Comparison of ENCODE assay signal across 15 cellular contexts in genomic region chr6:130968486-130968885, GRCh38.
DNase-seq lines count a peak whose midpoint lies in the region; ATAC-seq and TF ChIP-seq lines count a peak whose summit lies in the region.
"Had no signal": no experiment of that assay in that cellular context is flagged by ENCODE, and none has a peak within 500 bp of the region (broad histone marks: within the 10 kb centered on the region; RNA-seq: fewer than 3 reads in every experiment).

No MANE protein-coding gene starts in this region.

- H4K20me1 ChIP-seq in fibroblast of lung (ENCODE audit: control insufficient read depth, extremely low read depth, insufficient read depth, low read length) = no peaks in the 10 kb centered on the region

- WGBS in heart right ventricle, 2 donors = 15 to 24% methylated on average over 4 of the region's 4 CpGs

- ATAC-seq in heart right ventricle (peak in 1 of 8 donors; percentile 22), Right ventricle myocardium inferior (no peak), omental fat pad (ENCODE audit: low FRiP score) (peak; percentile 28), GM21717 (IDR thresholded peaks at IDR 0.05; ENCODE audit: unreplicated experiment) (no peak)
- ATAC-seq: WTC11 had no signal

- no peak for TF ChIP-seq CTCF in heart right ventricle (IDR thresholded peaks at IDR 0.05)
- TF ChIP-seq CTCF in fibroblast of lung (conservative IDR thresholded peaks at IDR 0.05 in 1 of 2, IDR thresholded peaks at IDR 0.05 in 1 of 2; ENCODE audit: low read depth in 1 of 2, low read length in 2 of 2) = no peak
- no peak for TF ChIP-seq CTCF in omental fat pad (IDR thresholded peaks at IDR 0.05)
- no peak for TF ChIP-seq CTCF in uterus (IDR thresholded peaks at IDR 0.05)

- H3K27me3 ChIP-seq in heart right ventricle (no peaks in the 10 kb centered on the region), fibroblast of lung (ENCODE audit: control insufficient read depth, insufficient read depth, low read length) (no peaks in the 10 kb centered on the region), uterus (no peaks in the 10 kb centered on the region)

- H3K4me2 ChIP-seq in fibroblast of lung (ENCODE audit: extremely low read depth, insufficient read depth, low read length) = peak overlapping the region; percentile 79
- H3K4me2 ChIP-seq: PC-9 had no signal

- H3K9me3 ChIP-seq in heart right ventricle = no peaks in the 10 kb centered on the region
- H3K9me3 ChIP-seq in fibroblast of lung (ENCODE audit: control insufficient read depth, insufficient read depth, low read depth, low read length) = no peaks in the 10 kb centered on the region
- no peaks in the 10 kb centered on the region for H3K9me3 ChIP-seq in uterus

- peaks cover 63% of the 10 kb centered on the region for H3K79me2 ChIP-seq in fibroblast of lung (ENCODE audit: control insufficient read depth, insufficient read depth, low read length)

- DNase-seq in heart right ventricle (no peak), Right ventricle myocardium inferior (ENCODE audit: missing footprints) (no peak), fibroblast of lung (ENCODE audit: low read depth in 2 of 2) (peak in 1 of 2 donors; percentile 44), omental fat pad (ENCODE audit: low spot score) (no peak), uterus (no peak), RPMI8226 (no peak), GDM1 (lab: John Stamatoyannopoulos, UW) (no peak)
- DNase-seq: activated CD8-positive, alpha-beta memory T cell treated with anti-CD3 and anti-CD28 coated beads for 24 hours; GF-D8; NCI-H1694; NCI-H524; occipital lobe; PC-9 had no signal

- TF ChIP-seq POLR2A in uterus (IDR thresholded peaks at IDR 0.05) = no peak

- H3K4me3 ChIP-seq in heart right ventricle = peak overlapping the region in 9 of 10 donors; percentile 22 to 61 (median 52)
- H3K4me3 ChIP-seq in fibroblast of lung (replicated peaks in 1 of 4; ENCODE audit: control extremely low read depth in 1 of 4, insufficient read depth in 1 of 4, low read depth in 3 of 4, low read length in 4 of 4) = peak overlapping the region; percentile 60 to 72 (median 62)
- H3K4me3 ChIP-seq in uterus = peak overlapping the region in 1 of 2 donors; percentile 33
- H3K4me3 ChIP-seq: PC-9 had no signal

- H2AFZ ChIP-seq in fibroblast of lung (ENCODE audit: low read length) = no peak overlapping the region
- H2AFZ ChIP-seq: PC-9 had no signal

- peak overlapping the region in 8 of 10 donors; percentile 42 to 81 (median 79) for H3K27ac ChIP-seq in heart right ventricle
- peak overlapping the region; percentile 46 for H3K27ac ChIP-seq in fibroblast of lung (ENCODE audit: insufficient read depth, low read length)
- peak overlapping the region; percentile 9 to 69 for H3K27ac ChIP-seq in uterus
- H3K27ac ChIP-seq: PC-9 had no signal

- intact Hi-C loops in heart right ventricle (cut with DNase I) (loop anchor here in 6 of 10 donors (1.0 to 10.0 kb wide), 6 partner anchors 34 to 146 kb away; partner anchors contain the start of gene EPB41L2 (in 3 of the 6)), Right ventricle myocardium inferior (cut with DNase I) (loop anchor here (5.0 to 10.0 kb wide), 3 partner anchors 34 to 146 kb away; partner anchors contain the start of gene EPB41L2), uterus (cut with DNase I; ENCODE audit: low total_unique reads) (no loop called here)

- H3K36me3 ChIP-seq in heart right ventricle (no peaks in the 10 kb centered on the region), fibroblast of lung (ENCODE audit: control insufficient read depth, insufficient read depth, low read length) (no peaks in the 10 kb centered on the region), uterus (no peaks in the 10 kb centered on the region)

- peaks cover 0 to 68% (median 53%) of the 10 kb centered on the region in 9 donors for H3K4me1 ChIP-seq in heart right ventricle
- H3K4me1 ChIP-seq in fibroblast of lung (ENCODE audit: control insufficient read depth, extremely low read depth, insufficient read depth, low read length) = peaks cover 18% of the 10 kb centered on the region
- peaks cover 0 to 5% of the 10 kb centered on the region in 2 donors for H3K4me1 ChIP-seq in uterus

- no peak overlapping the region for H3K9ac ChIP-seq in fibroblast of lung (ENCODE audit: insufficient read depth, low read length)
